Comparison of ENCODE assay signal across 33 cellular contexts in the genomic region with DNA sequence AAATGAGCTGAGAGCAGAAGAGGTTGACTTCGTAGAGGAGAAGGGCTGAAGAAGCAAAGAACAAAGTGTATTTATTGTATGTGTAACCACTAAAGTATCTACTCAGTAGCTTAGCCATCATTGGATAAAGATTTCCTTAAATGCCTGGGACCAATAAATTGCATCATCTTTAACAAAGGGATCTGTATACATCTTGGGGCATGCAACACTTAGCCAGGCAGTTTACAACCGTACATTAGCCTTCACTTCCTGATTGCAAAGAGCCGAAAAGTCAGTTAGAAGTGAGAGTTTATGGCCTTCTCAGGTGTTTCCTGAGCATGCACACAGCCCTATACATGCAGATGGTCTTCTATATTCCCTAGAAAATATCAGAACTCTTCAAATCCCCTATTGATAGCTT.
DNase-seq lines count a peak whose midpoint lies in the region; FAIRE-seq and TF ChIP-seq lines count a peak whose summit lies in the region.
"Had no signal": no experiment of that assay in that cellular context is flagged by ENCODE, and none has a peak within 500 bp of the region (broad histone marks: within the 10 kb centered on the region; RNA-seq: fewer than 3 reads in every experiment).

No MANE protein-coding gene starts in this region.

- no peak overlapping the region for H3K4me3 ChIP-seq in mammary epithelial cell (replicated peaks in 1 of 3; ENCODE audit: insufficient read depth in 1 of 3, low read depth in 2 of 3, low read length in 3 of 3)
- H3K4me3 ChIP-seq in astrocyte (ENCODE audit: insufficient read depth, low read depth, low read length), result no peak overlapping the region
- no peak overlapping the region for H3K4me3 ChIP-seq in hepatocyte
- H3K4me3 ChIP-seq: breast epithelium, psoas muscle, thoracic aorta, vagina had no signal

- TF ChIP-seq CTCF in mammary epithelial cell (conservative IDR thresholded peaks at IDR 0.05 in 1 of 2, IDR thresholded peaks at IDR 0.05 in 1 of 2; ENCODE audit: extremely low read depth in 1 of 2, insufficient read depth in 1 of 2, low read depth in 1 of 2, low read length in 2 of 2) (no peak), MCF 10A (IDR thresholded peaks at IDR 0.05; ENCODE audit: unreplicated experiment) (no peak), astrocyte (IDR thresholded peaks at IDR 0.05; ENCODE audit: insufficient read depth, low read depth, low read length) (no peak), hepatocyte (IDR thresholded peaks at IDR 0.05; ENCODE audit: poor library complexity) (no peak), GM13976 (IDR thresholded peaks at IDR 0.05; ENCODE audit: borderline replicate concordance, control extremely low read depth, extremely low read depth, insufficient read depth, missing control alignments) (no peak)

- peak; percentile 58 for FAIRE-seq in astrocyte (lab: Jason Lieb, UNC)
- FAIRE-seq: A204.1, frontal cortex had no signal

- H3K27ac ChIP-seq in mammary epithelial cell (ENCODE audit: insufficient read depth, low read depth, low read length) (no peak overlapping the region), astrocyte (ENCODE audit: low read depth, low read length) (no peak overlapping the region), hepatocyte (no peak overlapping the region)
- H3K27ac ChIP-seq: breast epithelium, HL-60, neutrophil, psoas muscle, thoracic aorta, vagina had no signal

- BruUV-seq in mammary epithelial cell (replicated peaks; lab: Mats Ljungman, UMichigan), result no TSS peak
- BruUV-seq in MCF 10A (replicated peaks; lab: Mats Ljungman, UMichigan), result no TSS peak

- POLR2A ChIA-PET in MCF 10A (lab: Yijun Ruan, JAX), result no interaction called here

- H3K36me3 Mint-ChIP-seq in MCF 10A (ENCODE audit: insufficient read depth, unreplicated experiment) (peaks cover 6% of the 10 kb centered on the region), astrocyte (ENCODE audit: low read depth, unreplicated experiment) (no peaks in the 10 kb centered on the region)

- no peak overlapping the region for H3K9ac ChIP-seq in mammary epithelial cell (ENCODE audit: insufficient read depth, low read length)
- no peak overlapping the region for H3K9ac ChIP-seq in astrocyte (ENCODE audit: low read length)

- H3K4me2 ChIP-seq in mammary epithelial cell (ENCODE audit: insufficient read depth, low read depth, low read length) (no peak overlapping the region), astrocyte (ENCODE audit: low read length) (no peak overlapping the region), hepatocyte (no peak overlapping the region)

- in situ Hi-C loops in mammary epithelial cell (cut with MboI; ENCODE audit: low sequenced_read_pairs in 2 of 2), result no loop called here
- in situ Hi-C loops in GM13976 (cut with MboI; ENCODE audit: low sequenced_read_pairs, unreplicated experiment), result no loop called here

- no peaks in the 10 kb centered on the region for H4K20me1 ChIP-seq in mammary epithelial cell (ENCODE audit: insufficient read depth, low read length)
- peaks cover 12% of the 10 kb centered on the region for H4K20me1 ChIP-seq in astrocyte (ENCODE audit: insufficient read depth, low read length)
- no peaks in the 10 kb centered on the region for H4K20me1 ChIP-seq in hepatocyte (ENCODE audit: insufficient read depth, poor library complexity, severe bottlenecking)

- H3K4me1 ChIP-seq in mammary epithelial cell (ENCODE audit: insufficient read depth, low read length) (no peaks in the 10 kb centered on the region), astrocyte (ENCODE audit: insufficient read depth, low read length) (no peaks in the 10 kb centered on the region), hepatocyte (ENCODE audit: insufficient read depth) (no peaks in the 10 kb centered on the region)
- H3K4me1 ChIP-seq: BE2C, breast epithelium, psoas muscle, vagina had no signal

- H3K27me3 Mint-ChIP-seq in MCF 10A (ENCODE audit: insufficient read depth, unreplicated experiment), result peaks cover 55% of the 10 kb centered on the region
- H3K27me3 Mint-ChIP-seq in astrocyte (ENCODE audit: low read depth, unreplicated experiment), result no peaks in the 10 kb centered on the region
- H3K27me3 Mint-ChIP-seq: activated B cell treated with CpG ODN at 0.5 μM for 24 hours; stimulated activated naive CD8-positive, alpha-beta T cell treated with anti-CD3 and anti-CD28 coated beads, Interleukin-15, Interleukin-2, amounts not matched to agents 100 ng/mL and 50 ng/mL, for 24 hours had no signal

- intact Hi-C loops in mammary epithelial cell (cut with micrococcal nuclease), result no loop called here
- intact Hi-C loops in MCF 10A (cut with micrococcal nuclease), result no loop called here

- dilution Hi-C loops in mammary epithelial cell (cut with HindIII; ENCODE audit: low sequenced_read_pairs), result no loop called here

- H2AFZ ChIP-seq in mammary epithelial cell (ENCODE audit: low read depth, low read length) (no peak overlapping the region), astrocyte (ENCODE audit: low read depth, low read length) (no peak overlapping the region), hepatocyte (no peak overlapping the region)

- H3K27me3 ChIP-seq in mammary epithelial cell (ENCODE audit: insufficient read depth, low read length), result no peaks in the 10 kb centered on the region
- no peaks in the 10 kb centered on the region for H3K27me3 ChIP-seq in astrocyte (ENCODE audit: insufficient read depth, low read length)
- no peaks in the 10 kb centered on the region for H3K27me3 ChIP-seq in hepatocyte
- H3K27me3 ChIP-seq: BE2C, neutrophil, vagina had no signal

- H3K4me3 Mint-ChIP-seq in MCF 10A (ENCODE audit: unreplicated experiment) (no peak overlapping the region), astrocyte (ENCODE audit: unreplicated experiment) (no peak overlapping the region)
- H3K4me3 Mint-ChIP-seq: activated B cell treated with CpG ODN at 0.5 μM for 24 hours; HFFc6; stimulated activated naive CD8-positive, alpha-beta T cell treated with anti-CD3 and anti-CD28 coated beads, Interleukin-15, Interleukin-2, amounts not matched to agents 100 ng/mL and 50 ng/mL, for 24 hours had no signal

- no peaks in the 10 kb centered on the region for H3K9me2 ChIP-seq in hepatocyte (replicated peaks; ENCODE audit: insufficient read depth)

- CTCF ChIA-PET in mammary epithelial cell (lab: Charles Lee; ENCODE audit: low non-redundant PET), result no interaction called here
- CTCF ChIA-PET in MCF 10A (lab: Yijun Ruan, JAX), result interaction anchor here (0.5 kb wide), 1 partner anchor 11 kb away, joined by 4 read pairs; no protein-coding TSS in a partner anchor

- H3K9me3 Mint-ChIP-seq in MCF 10A (ENCODE audit: unreplicated experiment) (no peaks in the 10 kb centered on the region), astrocyte (ENCODE audit: unreplicated experiment) (no peaks in the 10 kb centered on the region)
- H3K9me3 Mint-ChIP-seq: activated B cell treated with CpG ODN at 0.5 μM for 24 hours; activated T-cell treated with anti-CD3 and anti-CD28 coated beads, Interleukin-2, amount 50 U/mL, for 72 hours; HFFc6; stimulated activated naive CD8-positive, alpha-beta T cell treated with anti-CD3 and anti-CD28 coated beads, Interleukin-15, Interleukin-2, amounts not matched to agents 100 ng/mL and 50 ng/mL, for 24 hours had no signal

- H3K27ac Mint-ChIP-seq in MCF 10A (ENCODE audit: low read depth, unreplicated experiment) (no peak overlapping the region), astrocyte (ENCODE audit: unreplicated experiment) (no peak overlapping the region)
- H3K27ac Mint-ChIP-seq: activated B cell treated with CpG ODN at 0.5 μM for 24 hours; activated T-cell treated with anti-CD3 and anti-CD28 coated beads, Interleukin-2, amount 50 U/mL, for 72 hours; HFFc6; stimulated activated naive CD8-positive, alpha-beta T cell treated with anti-CD3 and anti-CD28 coated beads, Interleukin-15, Interleukin-2, amounts not matched to agents 100 ng/mL and 50 ng/mL, for 24 hours had no signal

- peaks cover 53% of the 10 kb centered on the region for H3K79me2 ChIP-seq in mammary epithelial cell (ENCODE audit: insufficient read depth, low read length)
- H3K79me2 ChIP-seq in astrocyte (ENCODE audit: insufficient read depth, low read length), result peaks cover 53% of the 10 kb centered on the region
- H3K79me2 ChIP-seq in hepatocyte, result peaks cover 43% of the 10 kb centered on the region

- H3K9me3 ChIP-seq in mammary epithelial cell (replicated peaks; ENCODE audit: insufficient read depth, low read length), result no peaks in the 10 kb centered on the region
- no peaks in the 10 kb centered on the region for H3K9me3 ChIP-seq in astrocyte (ENCODE audit: insufficient read depth, low read depth, low read length)
- no peaks in the 10 kb centered on the region for H3K9me3 ChIP-seq in hepatocyte (ENCODE audit: low read depth)
- H3K9me3 ChIP-seq: BE2C, breast epithelium, neutrophil, psoas muscle, thoracic aorta, vagina had no signal

- no peaks in the 10 kb centered on the region for H3K36me3 ChIP-seq in mammary epithelial cell (ENCODE audit: insufficient read depth, low read length)
- no peaks in the 10 kb centered on the region for H3K36me3 ChIP-seq in astrocyte (ENCODE audit: insufficient read depth, low read length)
- no peaks in the 10 kb centered on the region for H3K36me3 ChIP-seq in hepatocyte (replicated peaks; ENCODE audit: insufficient read depth, low read depth)
- H3K36me3 ChIP-seq: BE2C, breast epithelium, neutrophil, thoracic aorta, vagina had no signal

- WGBS in mammary epithelial cell (ENCODE audit: low coverage, missing lambda C conversion rate), result 46% methylated on average over 3 of the region's 3 CpGs
- 52% methylated on average over 3 of the region's 3 CpGs for WGBS in hepatocyte (ENCODE audit: low lambda C conversion rate, missing lambda C conversion rate)

- DNase-seq in mammary epithelial cell, result peak; percentile 12
- no peak for DNase-seq in MCF 10A (ENCODE audit: unreplicated experiment)
- no peak for DNase-seq in astrocyte (ENCODE audit: low read depth)
- DNase-seq in hepatocyte (ENCODE audit: low spot score), result peak; percentile 12
- no peak for DNase-seq in 8988T
- no peak for DNase-seq in occipital lobe (lab: John Stamatoyannopoulos, UW)
- no peak for DNase-seq in NCI-H1930 (lab: John Stamatoyannopoulos, UW)
- DNase-seq in GM13976 (ENCODE audit: low spot score), result no peak
- DNase-seq: activated B cell treated with CpG ODN at 0.5 μM for 24 hours; activated CD4-positive, alpha-beta T cell treated with anti-CD3 and anti-CD28 coated beads, Interleukin-2, amount 50 U/mL, for 1 hour; activated naive CD4-positive, alpha-beta T cell; activated T-cell treated with anti-CD3 and anti-CD28 coated beads, Interleukin-2, amount 50 U/mL, for 72 hours; amniotic stem cell; BE2C; DMS79 treated with DMSO at 0.1 percent for 48 hours; effector CD8-positive, alpha-beta T cell; GOT3; HFFc6; hippocampal formation; Kasumi-1; NCI-H1694 treated with DMSO at 0.1 percent for 48 hours; NCI-H526; psoas muscle; SHP77; T1000 had no signal

- H3K4me1 Mint-ChIP-seq in MCF 10A (ENCODE audit: insufficient read depth, unreplicated experiment) (peaks cover 15% of the 10 kb centered on the region), astrocyte (ENCODE audit: low read depth, unreplicated experiment) (peaks cover 6% of the 10 kb centered on the region)

Comparison
In these comparisons a context has a peak if more than half of its experiments do, and no peak if none do; other contexts are left out.
1. DNase-seq: peak in mammary epithelial cell (single experiment) and hepatocyte (single experiment); none in MCF 10A (single experiment), astrocyte (single experiment), 8988T (single experiment), occipital lobe (single experiment), NCI-H1930 (0 of 2) and GM13976 (single experiment).